In the genomic region with DNA sequence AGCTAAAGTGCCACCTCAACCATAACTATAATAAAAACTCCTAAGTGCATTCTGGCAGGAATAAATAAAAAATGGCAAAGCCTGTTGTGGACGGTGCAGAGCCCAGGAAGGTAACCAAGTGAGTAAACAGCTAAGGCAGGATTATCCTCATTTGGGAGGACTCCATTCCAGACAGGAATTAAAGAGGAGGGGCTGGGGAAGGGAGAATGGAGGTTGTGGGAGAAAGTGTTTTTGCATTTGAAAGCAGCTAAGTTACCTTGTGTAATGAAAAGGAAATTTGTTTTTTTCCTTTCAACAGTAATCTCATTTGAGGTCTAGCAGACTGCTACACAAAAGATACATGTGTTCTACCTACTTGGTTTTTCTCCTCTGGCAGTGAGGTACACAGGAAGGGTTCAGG, we compare ENCODE assay signal across 17 cellular contexts.
"Had no signal": no experiment of that assay in that cellular context is flagged by ENCODE, and none has a peak within 500 bp of the region (broad histone marks: within the 10 kb centered on the region; RNA-seq: fewer than 3 reads in every experiment).

No MANE protein-coding gene starts in this region.

- H3K27me3 Mint-ChIP-seq: central memory CD8-positive, alpha-beta T cell; naive thymus-derived CD8-positive, alpha-beta T cell; stimulated activated naive B cell treated with anti-CD40 and anti-IgM and Interleukin-4, amounts not matched to agents 10 μg/mL and 1 μg/mL and 100 μg/mL, for 72 hours had no signal

- H3K4me3 Mint-ChIP-seq: activated T-cell treated with anti-CD3 and anti-CD28 coated beads, Interleukin-2, amount 50 U/mL, for 72 hours; central memory CD8-positive, alpha-beta T cell; naive thymus-derived CD8-positive, alpha-beta T cell; stimulated activated naive B cell treated with anti-CD40 and anti-IgM and Interleukin-4, amounts not matched to agents 10 μg/mL and 1 μg/mL and 100 μg/mL, for 72 hours had no signal

- H3K9me3 Mint-ChIP-seq: central memory CD8-positive, alpha-beta T cell; stimulated activated naive B cell treated with anti-CD40 and anti-IgM and Interleukin-4, amounts not matched to agents 10 μg/mL and 1 μg/mL and 100 μg/mL, for 72 hours had no signal

- H3K27me3 ChIP-seq: colonic mucosa, foreskin keratinocyte, hepatocyte, upper lobe of right lung had no signal

- H3K4me3 ChIP-seq: colonic mucosa, hepatocyte, thoracic aorta, upper lobe of right lung had no signal

- H3K27ac ChIP-seq: colonic mucosa, foreskin keratinocyte, hepatocyte, thoracic aorta, upper lobe of right lung had no signal

- H3K36me3 Mint-ChIP-seq: stimulated activated naive B cell treated with anti-CD40 and anti-IgM and Interleukin-4, amounts not matched to agents 10 μg/mL and 1 μg/mL and 100 μg/mL, for 72 hours had no signal

- DNase-seq: activated CD4-positive, alpha-beta T cell treated with anti-CD3 and anti-CD28 coated beads, Interleukin-2, amount 50 U/mL, for 4 hours; activated CD4-positive, CD25-positive, alpha-beta regulatory T cell treated with anti-CD3 and anti-CD28 coated beads, Interleukin-2, amount 50 U/mL, for 72 hours; activated effector memory CD4-positive, alpha-beta T cell treated with anti-CD3 and anti-CD28 coated beads, Interleukin-2, amount 50 U/mL, for 16 hours; activated naive CD4-positive, alpha-beta T cell treated with anti-CD3 and anti-CD28 coated beads, Interleukin-2, amount 50 U/mL, for 16 hours; activated T-cell treated with anti-CD3 and anti-CD28 coated beads, Interleukin-2, amount 50 U/mL, for 72 hours; aorta; colonic mucosa; foreskin keratinocyte; naive thymus-derived CD8-positive, alpha-beta T cell; retina; stimulated activated naive B cell treated with anti-CD40 and anti-IgM and Interleukin-4, amounts not matched to agents 10 μg/mL and 1 μg/mL and 100 μg/mL, for 72 hours; T-helper 1 cell; T-helper 9 cell; upper lobe of right lung had no signal

- ATAC-seq: activated T-cell treated with anti-CD3 and anti-CD28 coated beads, Interleukin-2, amount 50 U/mL, for 72 hours; foreskin keratinocyte; naive thymus-derived CD8-positive, alpha-beta T cell; stimulated activated naive B cell treated with anti-CD40 and anti-IgM and Interleukin-4, amounts not matched to agents 10 μg/mL and 1 μg/mL and 100 μg/mL, for 72 hours; upper lobe of right lung had no signal

- H3K36me3 ChIP-seq: colonic mucosa, upper lobe of right lung had no signal

- H3K9me3 ChIP-seq: colonic mucosa, thoracic aorta, upper lobe of right lung had no signal

- H3K4me1 ChIP-seq: colonic mucosa, upper lobe of right lung had no signal

- H3K27ac Mint-ChIP-seq: activated T-cell treated with anti-CD3 and anti-CD28 coated beads, Interleukin-2, amount 50 U/mL, for 72 hours; naive thymus-derived CD8-positive, alpha-beta T cell; stimulated activated naive B cell treated with anti-CD40 and anti-IgM and Interleukin-4, amounts not matched to agents 10 μg/mL and 1 μg/mL and 100 μg/mL, for 72 hours had no signal
